In the genomic region with DNA sequence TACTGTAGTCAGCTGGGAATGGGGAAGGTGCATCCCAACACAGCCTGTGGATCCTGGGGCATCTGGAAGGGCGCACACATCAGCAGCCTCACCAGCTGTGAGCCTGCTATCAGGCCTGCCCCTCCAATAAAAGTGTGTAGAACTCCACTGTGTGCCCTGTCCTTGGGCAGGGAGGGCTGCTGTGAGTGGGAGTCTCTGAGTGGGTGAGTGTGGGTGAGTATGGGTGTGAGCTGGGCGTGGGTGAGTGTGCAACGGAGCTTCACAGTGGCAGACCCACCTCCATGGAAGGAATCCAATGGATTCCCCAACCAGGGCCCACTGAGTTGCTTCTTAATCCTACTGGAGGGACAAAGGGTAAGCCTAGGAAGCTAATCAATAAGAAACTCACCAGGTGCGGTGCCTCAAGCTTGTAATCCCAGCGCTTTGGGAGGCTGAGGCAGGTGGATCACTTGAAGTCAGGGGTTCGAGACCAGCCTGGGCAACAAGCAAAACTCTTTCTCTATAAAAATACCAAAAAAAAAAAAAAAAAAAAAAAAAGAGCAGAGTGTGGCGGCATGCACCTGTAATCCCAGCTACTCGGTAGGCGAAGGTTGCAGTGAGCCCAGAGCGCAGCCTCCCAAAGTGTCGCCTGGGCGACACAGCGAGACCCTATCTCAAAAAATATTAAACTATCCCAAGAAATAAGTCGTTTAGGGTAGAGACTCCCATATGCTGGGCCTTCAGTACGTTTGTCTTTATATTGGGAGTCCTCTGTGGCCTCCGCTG, we compare ENCODE assay signal across 8 cellular contexts. TPM values are rescaled to one million over a fixed set of nuclear protein-coding genes. Genes with fewer than 3 reads are reported as not detected.
A peak's percentile ranks its signal among the peaks of the same experiment; 100 is the strongest.
DNase-seq lines count a peak whose midpoint lies in the region; ATAC-seq, FAIRE-seq and TF ChIP-seq lines count a peak whose summit lies in the region.

No MANE protein-coding gene starts in this region.

- intact Hi-C loops in mammary epithelial cell (cut with micrococcal nuclease), result no loop called here

- POLR2A ChIA-PET in A549 (lab: Yijun Ruan, JAX), result interaction anchor here (0.6 to 1.9 kb wide), 9 partner anchors 10 to 96 kb away, joined by 3 to 20 read pairs (median 4); a partner anchor contains a TSS

- H3K4me2 ChIP-seq in A549, result peak overlapping the region; percentile 99
- H3K4me2 ChIP-seq in mammary epithelial cell (ENCODE audit: insufficient read depth, low read depth, low read length), result peak overlapping the region; percentile 87

- peak overlapping the region; percentile 63 to 98 (median 94) for H3K27ac Mint-ChIP-seq in naive B cell

- H3K9ac ChIP-seq in HUES64 (ENCODE audit: low read depth, low read length), result no peak overlapping the region
- H3K9ac ChIP-seq in mammary epithelial cell (ENCODE audit: insufficient read depth, low read length), result no peak overlapping the region

- H3K4me3 ChIP-seq in A549 (peak overlapping the region; percentile 83), HUES64 (ENCODE audit: low read length) (peak overlapping the region; percentile 74), mammary epithelial cell (replicated peaks in 1 of 3; ENCODE audit: insufficient read depth in 1 of 3, low read depth in 2 of 3, low read length in 3 of 3) (no peak overlapping the region)

- WGBS in A549 (ENCODE audit: missing lambda C conversion rate), result 75% methylated on average over 16 of the region's 16 CpGs
- WGBS in HUES64, result 78% methylated on average over 16 of the region's 16 CpGs
- 82% methylated on average over 14 of the region's 16 CpGs for WGBS in mammary epithelial cell (ENCODE audit: low coverage, missing lambda C conversion rate)

- H3K36me3 ChIP-seq in HUES64 (ENCODE audit: insufficient read depth, low read length) (peaks cover 45% of the 10 kb centered on the region), mammary epithelial cell (ENCODE audit: insufficient read depth, low read length) (peaks cover 14% of the 10 kb centered on the region)

- TF ChIP-seq POLR2A in A549 (IDR thresholded peaks at IDR 0.05; ENCODE audit: low read length), result no peak

- H3K27ac ChIP-seq in A549 (peak overlapping the region; percentile 95 to 98; a peak in 4 of 6 replicates), HUES64 (ENCODE audit: low read depth, low read length) (no peak overlapping the region), mammary epithelial cell (ENCODE audit: insufficient read depth, low read depth, low read length) (no peak overlapping the region)

- no peaks in the 10 kb centered on the region for H3K27me3 Mint-ChIP-seq in naive B cell

- FAIRE-seq in A549 (lab: Jason Lieb, UNC), result no peak
- FAIRE-seq in frontal cortex (lab: Jason Lieb, UNC), result no peak

- H3K4me3 Mint-ChIP-seq in naive B cell, result peak overlapping the region; percentile 78 to 94 (median 90)

- no peak for TF ChIP-seq CTCF in A549 (IDR thresholded peaks at IDR 0.05)
- TF ChIP-seq CTCF in mammary epithelial cell (conservative IDR thresholded peaks at IDR 0.05 in 1 of 2, IDR thresholded peaks at IDR 0.05 in 1 of 2; ENCODE audit: extremely low read depth in 1 of 2, insufficient read depth in 1 of 2, low read depth in 1 of 2, low read length in 2 of 2), result no peak

- H3K9me3 Mint-ChIP-seq in naive B cell, result no peaks in the 10 kb centered on the region

- TF ChIP-seq RAD21 in A549 (conservative IDR thresholded peaks at IDR 0.05 in 1 of 2, IDR thresholded peaks at IDR 0.05 in 1 of 2), result no peak

- H2AFZ ChIP-seq in mammary epithelial cell (ENCODE audit: low read depth, low read length), result peak overlapping the region; percentile 88

- H3K4me1 ChIP-seq in A549 (peaks cover 28% of the 10 kb centered on the region), HUES64 (ENCODE audit: insufficient read depth, low read length) (peaks cover 9% of the 10 kb centered on the region; the same call in 1 of the 2 replicates), mammary epithelial cell (ENCODE audit: insufficient read depth, low read length) (peaks cover 27% of the 10 kb centered on the region)

- H3K79me2 ChIP-seq in mammary epithelial cell (ENCODE audit: insufficient read depth, low read length), result no peaks in the 10 kb centered on the region

- H3K9me3 ChIP-seq in A549 (no peaks in the 10 kb centered on the region), HUES64 (ENCODE audit: insufficient read depth, low read depth, low read length) (no peaks in the 10 kb centered on the region), mammary epithelial cell (replicated peaks; ENCODE audit: insufficient read depth, low read length) (no peaks in the 10 kb centered on the region)

- H3K4me1 Mint-ChIP-seq in naive B cell, result peaks cover 10 to 18% (median 17%) of the 10 kb centered on the region in 3 donors

- peaks cover 1 to 5% of the 10 kb centered on the region in 2 donors for H3K36me3 Mint-ChIP-seq in naive B cell

- H3K27me3 ChIP-seq in HUES64 (ENCODE audit: insufficient read depth, low read length) (no peaks in the 10 kb centered on the region), mammary epithelial cell (ENCODE audit: insufficient read depth, low read length) (no peaks in the 10 kb centered on the region)

- ATAC-seq in A549, result no peak
- no peak for ATAC-seq in naive B cell (ENCODE audit: low read depth in 2 of 2)

- dilution Hi-C loops in mammary epithelial cell (cut with HindIII; ENCODE audit: low sequenced_read_pairs), result no loop called here

- no TSS peak for BruUV-seq in mammary epithelial cell (replicated peaks; lab: Mats Ljungman, UMichigan)

- CTCF ChIA-PET in A549 (lab: Yijun Ruan, JAX), result interaction anchor here (0.5 to 25.4 kb wide), 11 partner anchors 8 to 473 kb away, joined by 3 to 536 read pairs (median 5); a partner anchor contains a TSS
- CTCF ChIA-PET in mammary epithelial cell (lab: Charles Lee; ENCODE audit: low non-redundant PET), result no interaction called here

- in situ Hi-C loops in mammary epithelial cell (cut with MboI; ENCODE audit: low sequenced_read_pairs in 2 of 2), result no loop called here

- H4K20me1 ChIP-seq in mammary epithelial cell (ENCODE audit: insufficient read depth, low read length), result no peaks in the 10 kb centered on the region

- no peak for TF ChIP-seq EP300 in A549 (IDR thresholded peaks at IDR 0.05)

- DNase-seq in A549 (ENCODE audit: low read depth in 1 of 2, low spot score in 1 of 2) (no peak), mammary epithelial cell (no peak), naive B cell (no peak), NCI-H510A (lab: John Stamatoyannopoulos, UW) (no peak), frontal cortex (ENCODE audit: low spot score in 2 of 2) (no peak), SHP77 (lab: John Stamatoyannopoulos, UW) (no peak), NCI-H1417 (lab: John Stamatoyannopoulos, UW) (no peak)

RNA-seq across cellular contexts. Expression of a gene that starts 0.6 kb away (rescaled TPM):
- polyA plus RNA-seq in A549 (2011; rRNA removed), result 22.8 and 25.3 TPM in 2 replicates
- 36.1 and 40.9 TPM in 2 replicates for polyA plus RNA-seq in A549 (2012; cell fraction: cytosol; rRNA removed)
- polyA plus RNA-seq in A549 (2012; cell fraction: nucleus; rRNA removed), result 85.8 and 98.1 TPM in 2 replicates
- 37.0 to 39.4 TPM (median 37.2 TPM) in 3 replicates for polyA plus RNA-seq in A549 (2017; fragmentation: RNase III; extraction: RNeasy Plus Mini Kit Qiagen cat#74134 plus additional on column Dnase treatment)
- 12.9 and 13.6 TPM in 2 replicates for polyA minus RNA-seq in A549 (2011; rRNA and poly(A)+ RNA removed)
- 11.4 TPM for polyA plus RNA-seq in HUES64 (2013, experiment 1 of 2)
- 12.1 TPM for polyA plus RNA-seq in HUES64 (2013, experiment 2 of 2)
- 10 to 100 TPM; 10.0 to 14.7 TPM for total RNA-seq in mammary epithelial cell
- 6.5 TPM for polyA plus RNA-seq in mammary epithelial cell
- polyA minus RNA-seq in mammary epithelial cell, result 1.4 TPM
- polyA plus RNA-seq in naive B cell (ENCODE audit: low read depth in 6 of 6), result 1 to 10 TPM; 4.0 to 6.6 (median 5.2) TPM
- 14.3 TPM for total RNA-seq in frontal cortex

RNA-seq across cellular contexts. Expression of a gene that starts 19.0 kb away (rescaled TPM):
- 47.7 and 48.2 TPM in 2 replicates for polyA plus RNA-seq in A549 (2011; rRNA removed)
- 70.2 and 71.6 TPM in 2 replicates for polyA plus RNA-seq in A549 (2012; cell fraction: cytosol; rRNA removed)
- polyA plus RNA-seq in A549 (2012; cell fraction: nucleus; rRNA removed), result 128 and 156 TPM in 2 replicates
- polyA plus RNA-seq in A549 (2017; fragmentation: RNase III; extraction: RNeasy Plus Mini Kit Qiagen cat#74134 plus additional on column Dnase treatment), result 76.9 to 82.5 TPM (median 80.4 TPM) in 3 replicates
- 84.6 and 90.4 TPM in 2 replicates for polyA minus RNA-seq in A549 (2011; rRNA and poly(A)+ RNA removed)
- 40.4 TPM for polyA plus RNA-seq in HUES64 (2013, experiment 1 of 2)
- 43.2 TPM for polyA plus RNA-seq in HUES64 (2013, experiment 2 of 2)
- total RNA-seq in mammary epithelial cell, result 10 to 100 TPM; 76.7 to 86.2 TPM
- polyA plus RNA-seq in mammary epithelial cell, result 64.5 TPM
- 55.1 TPM for polyA minus RNA-seq in mammary epithelial cell
- 10 to 100 TPM; 54.9 to 76.1 (median 60.9) TPM for polyA plus RNA-seq in naive B cell (ENCODE audit: low read depth in 6 of 6)
- 33.4 TPM for total RNA-seq in frontal cortex

RNA-seq across cellular contexts. Expression of a gene that starts 21.8 kb away (rescaled TPM):
- polyA plus RNA-seq in A549 (2011; rRNA removed) (29.8 and 31.9 TPM in 2 replicates), A549 (2017; fragmentation: RNase III; extraction: RNeasy Plus Mini Kit Qiagen cat#74134 plus additional on column Dnase treatment) (25.3 to 29.7 TPM (median 26.1 TPM) in 3 replicates), mammary epithelial cell (12.7 TPM), naive B cell (ENCODE audit: low read depth in 6 of 6) (10 to 100 TPM; 24.6 to 39.5 (median 35.0) TPM)
- polyA plus RNA-seq in A549 (2012; cell fraction: cytosol; rRNA removed), result 41.6 and 42.9 TPM in 2 replicates
- polyA plus RNA-seq in A549 (2012; cell fraction: nucleus; rRNA removed), result 28.9 and 34.8 TPM in 2 replicates
- polyA minus RNA-seq in A549 (2011; rRNA and poly(A)+ RNA removed), result 27.4 and 33.9 TPM in 2 replicates
- 10.5 TPM for polyA plus RNA-seq in HUES64 (2013, experiment 1 of 2)
- polyA plus RNA-seq in HUES64 (2013, experiment 2 of 2), result 12.4 TPM
- total RNA-seq in mammary epithelial cell (10 to 100 TPM; 10.5 to 16.2 TPM), frontal cortex (8.6 TPM)
- polyA minus RNA-seq in mammary epithelial cell, result not detected

RNA-seq across cellular contexts. Expression of a gene that starts 40.2 kb away (rescaled TPM):
- 376 and 426 TPM in 2 replicates for polyA plus RNA-seq in A549 (2011; rRNA removed)
- 330 and 355 TPM in 2 replicates for polyA plus RNA-seq in A549 (2012; cell fraction: cytosol; rRNA removed)
- 589 and 939 TPM in 2 replicates for polyA plus RNA-seq in A549 (2012; cell fraction: nucleus; rRNA removed)
- 277 to 312 TPM (median 303 TPM) in 3 replicates for polyA plus RNA-seq in A549 (2017; fragmentation: RNase III; extraction: RNeasy Plus Mini Kit Qiagen cat#74134 plus additional on column Dnase treatment)
- polyA minus RNA-seq in A549 (2011; rRNA and poly(A)+ RNA removed), result 307 and 318 TPM in 2 replicates
- 72.2 TPM for polyA plus RNA-seq in HUES64 (2013, experiment 1 of 2)
- 97.4 TPM for polyA plus RNA-seq in HUES64 (2013, experiment 2 of 2)
- 100 to 1,000 TPM in 1 of 2 donors, 1 to 10 TPM in 1; 4.5 to 100 TPM for total RNA-seq in mammary epithelial cell
- polyA plus RNA-seq in mammary epithelial cell, result 169 TPM
- 175 TPM for polyA minus RNA-seq in mammary epithelial cell
- 1 to 10 TPM in 5 of 6 donors, not detected in 1; 1.8 to 8.9 (median 3.9) TPM for polyA plus RNA-seq in naive B cell (ENCODE audit: low read depth in 6 of 6)
- total RNA-seq in frontal cortex, result 13.5 TPM

RNA-seq across cellular contexts. Expression of a gene that starts 51.0 kb away (rescaled TPM):
- polyA plus RNA-seq in A549 (2011; rRNA removed) (22.0 and 37.0 TPM in 2 replicates), A549 (2017; fragmentation: RNase III; extraction: RNeasy Plus Mini Kit Qiagen cat#74134 plus additional on column Dnase treatment) (29.6 to 35.3 TPM (median 32.6 TPM) in 3 replicates), mammary epithelial cell (8.7 TPM), naive B cell (ENCODE audit: low read depth in 6 of 6) (1 to 10 TPM; 1.4 to 8.9 (median 6.5) TPM)
- polyA plus RNA-seq in A549 (2012; cell fraction: cytosol; rRNA removed), result 56.4 and 73.9 TPM in 2 replicates
- polyA plus RNA-seq in A549 (2012; cell fraction: nucleus; rRNA removed), result 415 and 583 TPM in 2 replicates
- 42.7 and 43.2 TPM in 2 replicates for polyA minus RNA-seq in A549 (2011; rRNA and poly(A)+ RNA removed)
- 8.1 TPM for polyA plus RNA-seq in HUES64 (2013, experiment 1 of 2)
- polyA plus RNA-seq in HUES64 (2013, experiment 2 of 2), result 12.6 TPM
- total RNA-seq in mammary epithelial cell (10 to 100 TPM; 11.5 to 12.5 TPM), frontal cortex (22.4 TPM)
- polyA minus RNA-seq in mammary epithelial cell, result 46.6 TPM

Comparison
In these comparisons a context has a peak if more than half of its experiments do, and no peak if none do; other contexts are left out.
1. H3K27ac ChIP-seq: peak in A549 (2 of 2); none in HUES64 (single experiment) and mammary epithelial cell (single experiment).
2. H3K4me3 ChIP-seq: peak in A549 (single experiment) and HUES64 (single experiment); none in mammary epithelial cell (0 of 3).